ENCODE assay signal across 26 cellular contexts in the genomic region with DNA sequence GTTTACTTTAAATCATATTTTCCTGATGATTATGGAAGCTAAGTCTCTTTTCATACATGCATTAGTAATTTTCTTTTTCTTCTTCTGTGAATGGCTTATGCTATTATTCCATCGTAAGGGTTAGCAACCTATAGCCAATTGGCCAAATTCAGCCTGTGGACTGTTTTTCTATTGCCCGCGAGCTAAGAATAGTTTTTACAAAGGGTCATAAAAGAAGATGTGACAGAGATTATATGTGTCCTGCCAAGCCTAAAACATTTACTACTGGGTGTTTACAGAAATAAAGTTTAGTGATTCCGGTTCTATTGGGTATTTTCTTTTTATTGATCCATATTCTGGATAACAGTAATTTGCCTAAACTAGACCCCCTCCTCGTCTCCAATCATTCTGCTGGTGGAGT.
"Had no signal": no experiment of that assay in that cellular context is flagged by ENCODE, and none has a peak within 500 bp of the region (broad histone marks: within the 10 kb centered on the region; RNA-seq: fewer than 3 reads in every experiment).

No MANE protein-coding gene starts in this region.

- DNase-seq: colonic mucosa; cortex of kidney; effector CD8-positive, alpha-beta T cell; effector memory CD8-positive, alpha-beta T cell; endodermal cell; erythroblast; esophagus squamous epithelium; foreskin fibroblast; foreskin melanocyte; gastrocnemius medialis; glutamatergic neuron; head of caudate nucleus; heart right ventricle; hypothalamus; immature natural killer cell; islet precursor cell; kidney; kidney glomerular epithelial cell; left lung; left ventricle myocardium superior; lower lobe of right lung; mesenchymal stem cell had no signal

- H3K27ac Mint-ChIP-seq: dendritic cell treated with granulocyte-macrophage colony-stimulating factor and Interleukin-4, amounts not matched to agents 40 ng/mL and 50 ng/mL, for 4 days; effector memory CD8-positive, alpha-beta T cell; endodermal cell; immature natural killer cell; mesothelial cell of epicardium had no signal

- H3K4me1 Mint-ChIP-seq: immature natural killer cell had no signal

- H3K27me3 ChIP-seq: colonic mucosa, esophagus squamous epithelium, gastrocnemius medialis had no signal

- H3K36me3 ChIP-seq: colonic mucosa, esophagus squamous epithelium, gastrocnemius medialis, heart right ventricle, left lung, lower lobe of right lung had no signal

- H3K4me3 ChIP-seq: colonic mucosa, esophagus squamous epithelium, gastrocnemius medialis, heart right ventricle, left lung, lower lobe of right lung had no signal

- H3K27ac ChIP-seq: colonic mucosa, epithelial cell of prostate, esophagus squamous epithelium, gastrocnemius medialis, heart right ventricle, left lung, lower lobe of right lung had no signal

- H3K4me3 Mint-ChIP-seq: dendritic cell treated with granulocyte-macrophage colony-stimulating factor and Interleukin-4, amounts not matched to agents 40 ng/mL and 50 ng/mL, for 4 days; effector memory CD8-positive, alpha-beta T cell; endodermal cell; immature natural killer cell; mesothelial cell of epicardium had no signal

- H3K27me3 Mint-ChIP-seq: dendritic cell treated with granulocyte-macrophage colony-stimulating factor and Interleukin-4, amounts not matched to agents 40 ng/mL and 50 ng/mL, for 4 days had no signal

- H3K9me3 ChIP-seq: colonic mucosa, gastrocnemius medialis, lower lobe of right lung had no signal

- ATAC-seq: effector memory CD8-positive, alpha-beta T cell; esophagus mucosa; gastrocnemius medialis; heart right ventricle; left lung; left ventricle myocardium superior; lower lobe of right lung had no signal
